1 cellular context compared by ENCODE assay signal in genomic region chr12:82904219-82904795, GRCh38.
TF ChIP-seq lines count a peak whose summit lies in the region.

No MANE protein-coding gene starts in this region.

TF ChIP-seq in WTC11, 78 proteins besides CTCF, POLR2A, EP300 and RAD21 (continued from another document):
- TF ChIP-seq PRDM15 (CRISPR knock-in tag; IDR thresholded peaks at IDR 0.05) (no peak), NR3C1 (CRISPR knock-in tag; conservative IDR thresholded peaks at IDR 0.05; ENCODE audit: low read depth) (no peak), ZSCAN18 (CRISPR knock-in tag; IDR thresholded peaks at IDR 0.05) (no peak), HMGA2 (CRISPR knock-in tag; IDR thresholded peaks at IDR 0.05) (no peak)
